ENCODE assay signal across 11 cellular contexts in genomic region chr22:22099833-22100812, GRCh38.
DNase-seq lines count a peak whose midpoint lies in the region; ATAC-seq and TF ChIP-seq lines count a peak whose summit lies in the region.
"Had no signal": no experiment of that assay in that cellular context is flagged by ENCODE, and none has a peak within 500 bp of the region (broad histone marks: within the 10 kb centered on the region; RNA-seq: fewer than 3 reads in every experiment).

No MANE protein-coding gene starts in this region.

- CTCF ChIA-PET in WTC11 (lab: Charles Lee), result interaction anchor here (0.7 to 4.5 kb wide), 18 partner anchors 11 to 453 kb away, joined by 3 to 34 read pairs (median 4); partner anchors contain the start of gene TOP3B

- TF ChIP-seq CTCF in WTC11 (IDR thresholded peaks at IDR 0.05) (no peak), right lobe of liver (IDR thresholded peaks at IDR 0.05) (peak in 3 of 4 donors; percentile 17 to 27 (median 24))

- POLR2A ChIA-PET in WTC11 (lab: Charles Lee), result no interaction called here

- peak; percentile 91 for ATAC-seq in WTC11
- ATAC-seq in right lobe of liver, result peak in 3 of 4 donors; percentile 42 to 65 (median 55)
- ATAC-seq in natural killer cell treated with Interleukin-12 subunit alpha and Interleukin-12 subunit beta and Interleukin-15 and Interleukin-18, amount 100 ng/mL, for 72 hours, result no peak
- ATAC-seq in HG02885 (IDR thresholded peaks at IDR 0.05; ENCODE audit: poor library complexity, unreplicated experiment), result no peak

- WGBS in right lobe of liver (ENCODE audit: insufficient coverage, low coverage, low lambda C conversion rate, missing lambda C conversion rate), result 62% methylated on average over 9 of the region's 11 CpGs

- H3K27me3 Mint-ChIP-seq in WTC11 (ENCODE audit: low read depth) (peaks cover 95% of the 10 kb centered on the region), immature natural killer cell (ENCODE audit: low read depth in 3 of 3) (peaks cover 2 to 8% (median 4%) of the 10 kb centered on the region in 3 donors)
- peaks cover 29 to 32% of the 10 kb centered on the region in 2 donors for H3K27me3 Mint-ChIP-seq in natural killer cell treated with Interleukin-12 subunit alpha and Interleukin-12 subunit beta and Interleukin-15 and Interleukin-18, amount 100 ng/mL, for 72 hours

- no peak for TF ChIP-seq POLR2A in right lobe of liver (IDR thresholded peaks at IDR 0.05)

- H3K27me3 ChIP-seq in right lobe of liver, result no peaks in the 10 kb centered on the region
- H3K27me3 ChIP-seq: vagina had no signal

- H3K36me3 ChIP-seq in right lobe of liver, result no peaks in the 10 kb centered on the region
- H3K36me3 ChIP-seq: left ventricle myocardium inferior, vagina had no signal

- DNase-seq in ELF-1 (ENCODE audit: low read depth, low spot score), result peak; percentile 25
- peak; percentile 22 for DNase-seq in HT-29 (ENCODE audit: low spot score)
- peak; percentile 41 for DNase-seq in WTC11 (ENCODE audit: low spot score)
- DNase-seq in right lobe of liver, result no peak
- DNase-seq in immature natural killer cell, result no peak
- no peak for DNase-seq in activated CD4-positive, CD25-positive, alpha-beta regulatory T cell (lab: John Stamatoyannopoulos, UW)
- DNase-seq in natural killer cell treated with Interleukin-12 subunit alpha and Interleukin-12 subunit beta and Interleukin-15 and Interleukin-18, amount 100 ng/mL, for 72 hours (ENCODE audit: low spot score), result no peak
- DNase-seq: left ventricle myocardium inferior; stimulated activated CD4-positive, alpha-beta T cell treated with anti-CD3 and anti-CD28 coated beads, Interleukin-1b, Interleukin-23, amount 100 ng/mL, for 48 hours had no signal

- H3K9me3 Mint-ChIP-seq in WTC11 (no peaks in the 10 kb centered on the region; the same call in 1 of the 2 replicates), immature natural killer cell (no peaks in the 10 kb centered on the region)
- no peaks in the 10 kb centered on the region for H3K9me3 Mint-ChIP-seq in natural killer cell treated with Interleukin-12 subunit alpha and Interleukin-12 subunit beta and Interleukin-15 and Interleukin-18, amount 100 ng/mL, for 72 hours

- H3K36me3 Mint-ChIP-seq in WTC11 (no peaks in the 10 kb centered on the region), immature natural killer cell (no peaks in the 10 kb centered on the region)
- H3K36me3 Mint-ChIP-seq in natural killer cell treated with Interleukin-12 subunit alpha and Interleukin-12 subunit beta and Interleukin-15 and Interleukin-18, amount 100 ng/mL, for 72 hours, result no peaks in the 10 kb centered on the region

- no peak overlapping the region for H3K4me3 ChIP-seq in right lobe of liver
- H3K4me3 ChIP-seq: left ventricle myocardium inferior, vagina had no signal

- no peaks in the 10 kb centered on the region for H3K9me3 ChIP-seq in right lobe of liver
- H3K9me3 ChIP-seq: vagina had no signal

- intact Hi-C loops in right lobe of liver (cut with DNase I), result no loop called here

- H3K4me3 Mint-ChIP-seq in WTC11 (no peak overlapping the region), immature natural killer cell (no peak overlapping the region)
- H3K4me3 Mint-ChIP-seq in natural killer cell treated with Interleukin-12 subunit alpha and Interleukin-12 subunit beta and Interleukin-15 and Interleukin-18, amount 100 ng/mL, for 72 hours, result no peak overlapping the region

- no peak overlapping the region for H3K27ac ChIP-seq in right lobe of liver
- H3K27ac ChIP-seq: left ventricle myocardium inferior, vagina had no signal

- H3K27ac Mint-ChIP-seq in WTC11 (no peak overlapping the region), immature natural killer cell (no peak overlapping the region)
- H3K27ac Mint-ChIP-seq in natural killer cell treated with Interleukin-12 subunit alpha and Interleukin-12 subunit beta and Interleukin-15 and Interleukin-18, amount 100 ng/mL, for 72 hours, result no peak overlapping the region

- H3K4me1 ChIP-seq in right lobe of liver, result no peaks in the 10 kb centered on the region
- H3K4me1 ChIP-seq: left ventricle myocardium inferior, vagina had no signal

- H3K4me1 Mint-ChIP-seq in WTC11 (no peaks in the 10 kb centered on the region), immature natural killer cell (no peaks in the 10 kb centered on the region)
- H3K4me1 Mint-ChIP-seq in natural killer cell treated with Interleukin-12 subunit alpha and Interleukin-12 subunit beta and Interleukin-15 and Interleukin-18, amount 100 ng/mL, for 72 hours (ENCODE audit: low read depth in 2 of 2), result no peaks in the 10 kb centered on the region

TF ChIP-seq in WTC11, 78 proteins besides CTCF, POLR2A, EP300 and RAD21:
- TF ChIP-seq FOXP4 (CRISPR knock-in tag; IDR thresholded peaks at IDR 0.05), result no peak
- no peak for TF ChIP-seq NR1H2 (CRISPR knock-in tag; IDR thresholded peaks at IDR 0.05)

Comparison
In these comparisons a context has a peak if more than half of its experiments do, and no peak if none do; other contexts are left out.
1. DNase-seq: peak in ELF-1 (single experiment), HT-29 (single experiment) and WTC11 (single experiment); none in right lobe of liver (0 of 3), immature natural killer cell (0 of 3), activated CD4-positive, CD25-positive, alpha-beta regulatory T cell (0 of 4) and natural killer cell treated with Interleukin-12 subunit alpha and Interleukin-12 subunit beta and Interleukin-15 and Interleukin-18, amount 100 ng/mL, for 72 hours (single experiment).
2. ATAC-seq: peak in WTC11 (single experiment) and right lobe of liver (3 of 4); none in natural killer cell treated with Interleukin-12 subunit alpha and Interleukin-12 subunit beta and Interleukin-15 and Interleukin-18, amount 100 ng/mL, for 72 hours (0 of 2) and HG02885 (single experiment).